23 cellular contexts compared by ENCODE assay signal in genomic region chr9:133234577-133235322, GRCh38. TPM values are rescaled to one million over a fixed set of nuclear protein-coding genes. Genes with fewer than 3 reads are reported as not detected.
A peak's percentile ranks its signal among the peaks of the same experiment; 100 is the strongest.
DNase-seq lines count a peak whose midpoint lies in the region; ATAC-seq, FAIRE-seq and TF ChIP-seq lines count a peak whose summit lies in the region.
"Had no signal": no experiment of that assay in that cellular context is flagged by ENCODE, and none has a peak within 500 bp of the region (broad histone marks: within the 10 kb centered on the region; RNA-seq: fewer than 3 reads in every experiment).

No MANE protein-coding gene starts in this region.

- intact Hi-C loops in heart left ventricle (cut with DNase I) (loop anchor here in 6 of 10 donors (5.0 to 10.0 kb wide), 3 partner anchors 38 to 100 kb away; partner anchors contain the start of gene SURF6 (in 1 of the 6)), left cardiac atrium (cut with DNase I) (no loop called here), kidney (cut with DNase I) (no loop called here), sigmoid colon (cut with DNase I) (no loop called here)

- H3K4me3 ChIP-seq in heart left ventricle (no peak overlapping the region), kidney (ENCODE audit: low read length in 2 of 2) (no peak overlapping the region), sigmoid colon (no peak overlapping the region), gastroesophageal sphincter (no peak overlapping the region)
- H3K4me3 ChIP-seq in effector memory CD4-positive, alpha-beta T cell (ENCODE audit: insufficient read depth, low read depth, low read length, poor library complexity, severe bottlenecking) = no peak overlapping the region
- H3K4me3 ChIP-seq: BLaER1, GM12878, GM23338 had no signal

- no peaks in the 10 kb centered on the region for H3K27me3 ChIP-seq in heart left ventricle
- peaks cover 0 to 19% (median 5%) of the 10 kb centered on the region in 3 donors for H3K27me3 ChIP-seq in sigmoid colon
- peaks cover 50% of the 10 kb centered on the region for H3K27me3 ChIP-seq in gastroesophageal sphincter
- no peaks in the 10 kb centered on the region for H3K27me3 ChIP-seq in effector memory CD4-positive, alpha-beta T cell (replicated peaks; ENCODE audit: control insufficient read depth, insufficient read depth, low read length, poor library complexity, severe bottlenecking)
- H3K27me3 ChIP-seq: BLaER1 had no signal

- no peaks in the 10 kb centered on the region for H3K9me3 ChIP-seq in heart left ventricle
- no peaks in the 10 kb centered on the region for H3K9me3 ChIP-seq in kidney (ENCODE audit: control insufficient read depth in 1 of 2, low read length in 2 of 2)
- no peaks in the 10 kb centered on the region for H3K9me3 ChIP-seq in sigmoid colon
- no peaks in the 10 kb centered on the region for H3K9me3 ChIP-seq in gastroesophageal sphincter
- H3K9me3 ChIP-seq in effector memory CD4-positive, alpha-beta T cell (ENCODE audit: control insufficient read depth, low read length) = no peaks in the 10 kb centered on the region
- H3K9me3 ChIP-seq: BLaER1 had no signal

- ATAC-seq in heart left ventricle = no peak
- no peak for ATAC-seq in left cardiac atrium
- ATAC-seq in gastroesophageal sphincter = no peak
- no peak for ATAC-seq in HG02588 (IDR thresholded peaks at IDR 0.05; ENCODE audit: unreplicated experiment)
- ATAC-seq: GM12878, GM23338, HCT116, PC-3 had no signal

- no peak for DNase-seq in heart left ventricle
- no peak for DNase-seq in left cardiac atrium
- peak; percentile 72 for DNase-seq in kidney
- peak; percentile 58 for DNase-seq in sigmoid colon
- peak; percentile 32 for DNase-seq in ureter (ENCODE audit: low spot score)
- DNase-seq in effector memory CD4-positive, alpha-beta T cell = no peak
- DNase-seq: Calu3; CD4-positive, alpha-beta memory T cell; MM.1S; NCI-H1092 treated with DMSO at 0.1 percent for 48 hours; NCI-H146; NCI-H2029 treated with DMSO at 0.1 percent for 48 hours; NCI-H2171; NCI-H526; PC-3 had no signal

- no peak for TF ChIP-seq EP300 in sigmoid colon (IDR thresholded peaks at IDR 0.05)
- TF ChIP-seq EP300 in gastroesophageal sphincter (IDR thresholded peaks at IDR 0.05) = no peak

- H3K4me1 ChIP-seq in heart left ventricle (peaks cover 0 to 30% (median 21%) of the 10 kb centered on the region in 12 donors), kidney (ENCODE audit: control insufficient read depth in 1 of 2, insufficient read depth in 1 of 2, low read depth in 1 of 2, low read length in 2 of 2) (peaks cover 10 to 13% of the 10 kb centered on the region in 2 donors), sigmoid colon (peaks cover 0 to 16% (median 11%) of the 10 kb centered on the region in 4 donors), gastroesophageal sphincter (peaks cover 0 to 16% (median 0%) of the 10 kb centered on the region in 3 donors)
- H3K4me1 ChIP-seq in effector memory CD4-positive, alpha-beta T cell (ENCODE audit: control insufficient read depth, insufficient read depth, low read length, poor library complexity, severe bottlenecking) = peaks cover 11% of the 10 kb centered on the region

- TF ChIP-seq CTCF in heart left ventricle (IDR thresholded peaks at IDR 0.05) (no peak), kidney (IDR thresholded peaks at IDR 0.05; ENCODE audit: borderline replicate concordance, extremely low read depth, insufficient read depth) (no peak), sigmoid colon (IDR thresholded peaks at IDR 0.05) (no peak), gastroesophageal sphincter (IDR thresholded peaks at IDR 0.05) (no peak)

- no peak for FAIRE-seq in kidney (lab: Jason Lieb, UNC)
- FAIRE-seq: GM12878 had no signal

- H3K9ac ChIP-seq in kidney (ENCODE audit: low read length in 2 of 2) = no peak overlapping the region
- H3K9ac ChIP-seq: BLaER1 had no signal

- H3K36me3 ChIP-seq in heart left ventricle (no peaks in the 10 kb centered on the region), kidney (ENCODE audit: control insufficient read depth in 1 of 2, insufficient read depth in 2 of 2, low read length in 2 of 2) (no peaks in the 10 kb centered on the region), sigmoid colon (no peaks in the 10 kb centered on the region), gastroesophageal sphincter (no peaks in the 10 kb centered on the region)
- no peaks in the 10 kb centered on the region for H3K36me3 ChIP-seq in effector memory CD4-positive, alpha-beta T cell (ENCODE audit: control insufficient read depth, insufficient read depth, low read length)
- H3K36me3 ChIP-seq: BLaER1 had no signal

- peak overlapping the region; percentile 24 to 95 (median 67) for H3K27ac ChIP-seq in heart left ventricle
- H3K27ac ChIP-seq in kidney (ENCODE audit: low read depth in 2 of 2, low read length in 2 of 2) = peak overlapping the region; percentile 37 to 63
- peak overlapping the region in 1 of 4 donors; percentile 32 for H3K27ac ChIP-seq in sigmoid colon
- peak overlapping the region in 2 of 4 donors; percentile 19 to 57 for H3K27ac ChIP-seq in gastroesophageal sphincter
- no peak overlapping the region for H3K27ac ChIP-seq in effector memory CD4-positive, alpha-beta T cell (ENCODE audit: insufficient read depth, low read length, poor library complexity, severe bottlenecking)
- H3K27ac ChIP-seq: BLaER1 had no signal

- no peak for TF ChIP-seq POLR2A in heart left ventricle (IDR thresholded peaks at IDR 0.05)
- TF ChIP-seq POLR2A in sigmoid colon (IDR thresholded peaks at IDR 0.05) = no peak
- TF ChIP-seq POLR2A in gastroesophageal sphincter (IDR thresholded peaks at IDR 0.05) = no peak

- WGBS in heart left ventricle, 4 donors = 87 to 92% (median 90%) methylated on average over 18 to 31 of the region's 31 CpGs
- WGBS in sigmoid colon, 2 donors = 94% methylated on average over 31 of the region's 31 CpGs
- no CpG with 5 or more reads among the region's 31 CpGs for WGBS in gastroesophageal sphincter (ENCODE audit: low coverage in 1 of 2), 2 donors

RNA-seq across cellular contexts. Expression of gene OBP2B, which starts 25.7 kb away (rescaled TPM):
- total RNA-seq in heart left ventricle (not detected), left cardiac atrium (not detected), kidney (not detected), sigmoid colon (not detected), ureter (not detected), gastroesophageal sphincter (not detected)
- polyA plus RNA-seq in heart left ventricle (under 1 TPM in 1 of 2 donors, not detected in 1; 0.38 TPM), kidney (ENCODE audit: insufficient read depth, low read depth, low replicate concordance) (not detected), sigmoid colon (not detected)
- total RNA-seq: A673; Calu3; CD4-positive, alpha-beta memory T cell; GM12878; GM23338; LHCN-M2; PC-3 had no signal
- polyA plus RNA-seq: CD4-positive, alpha-beta memory T cell; GM12878; GM23338 had no signal

RNA-seq across cellular contexts. Expression of gene ABO, which starts 40.3 kb away (rescaled TPM):
- total RNA-seq in heart left ventricle = 1 to 10 TPM in 8 of 9 donors, under 1 TPM in 1; 0.91 to 3.5 (median 2.1) TPM
- 1 to 10 TPM in 1 of 2 donors, under 1 TPM in 1; 0.43 to 1.9 TPM for polyA plus RNA-seq in heart left ventricle
- total RNA-seq in left cardiac atrium = 1 to 10 TPM; 1.7 to 2.1 TPM
- total RNA-seq in kidney = 29.0 TPM
- polyA plus RNA-seq in kidney (ENCODE audit: insufficient read depth, low read depth, low replicate concordance) = 25.0 TPM
- total RNA-seq in sigmoid colon = 1 to 10 TPM in 2 of 4 donors, under 1 TPM in 2; 0.36 to 1.5 (median 1.0) TPM
- 10 to 100 TPM; 15.0 to 27.3 (median 24.5) TPM for polyA plus RNA-seq in sigmoid colon
- total RNA-seq in ureter = 25.4 TPM
- total RNA-seq in gastroesophageal sphincter = 1 to 10 TPM in 2 of 4 donors, under 1 TPM in 2; 0.47 to 10.0 (median 0.91) TPM
- total RNA-seq: A673, GM12878, LHCN-M2, PC-3 had no signal

Comparison
In these comparisons a context has a peak if more than half of its experiments do, and no peak if none do; other contexts are left out.
1. intact Hi-C loops: an anchor here in heart left ventricle (5.0 to 10.0 kb wide); none called in left cardiac atrium, kidney and sigmoid colon.
2. DNase-seq: peak in kidney (single experiment), sigmoid colon (single experiment) and ureter (single experiment); none in heart left ventricle (0 of 5), left cardiac atrium (single experiment) and effector memory CD4-positive, alpha-beta T cell (0 of 3).